21 cellular contexts compared by ENCODE assay signal in the genomic region with DNA sequence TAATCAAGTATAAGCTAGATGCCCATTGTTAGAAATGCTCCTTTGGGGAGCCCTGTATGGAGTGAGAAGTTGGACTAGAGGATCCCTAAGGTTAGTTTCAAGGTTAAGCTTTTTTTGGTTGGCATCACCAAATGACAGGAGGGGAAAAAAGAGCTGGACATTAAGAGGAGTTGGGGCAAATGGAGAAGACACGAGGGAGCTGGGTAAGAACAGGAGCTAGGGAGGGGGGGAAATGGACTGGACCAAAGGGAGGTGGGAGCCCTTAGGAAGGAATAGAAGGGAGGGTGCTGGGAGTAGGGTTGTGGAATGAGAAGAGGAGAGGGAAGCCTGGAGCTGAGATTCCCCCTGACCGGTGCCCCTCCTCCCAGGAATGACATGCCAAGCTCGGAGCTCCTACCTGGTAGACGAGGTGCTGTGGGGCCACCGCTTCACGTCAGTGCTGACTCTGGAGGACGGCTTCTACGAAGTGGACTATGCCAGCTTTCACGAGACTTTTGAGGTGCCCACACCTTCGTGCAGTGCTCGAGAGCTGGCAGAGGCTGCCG. TPM values are rescaled to one million over a fixed set of nuclear protein-coding genes. Genes with fewer than 3 reads are reported as not detected.
DNase-seq lines count a peak whose midpoint lies in the region; ATAC-seq and TF ChIP-seq lines count a peak whose summit lies in the region.
"Had no signal": no experiment of that assay in that cellular context is flagged by ENCODE, and none has a peak within 500 bp of the region (broad histone marks: within the 10 kb centered on the region; RNA-seq: fewer than 3 reads in every experiment).

No MANE protein-coding gene starts in this region.

- H3K4me1 ChIP-seq in upper lobe of right lung, result no peaks in the 10 kb centered on the region
- H3K4me1 ChIP-seq: BE2C had no signal

- TF ChIP-seq CTCF in upper lobe of right lung (IDR thresholded peaks at IDR 0.05), result no peak

- peaks cover 38% of the 10 kb centered on the region for H3K36me3 Mint-ChIP-seq in stimulated activated memory B cell treated with anti-CD40 and anti-IgM and Interleukin-4, amounts not matched to agents 10 μg/mL and 1 μg/mL and 100 μg/mL, for 72 hours

- intact Hi-C loops in upper lobe of right lung (cut with DNase I), result no loop called here

- DNase-seq in H7, result peak; percentile 54
- peak; percentile 42 for DNase-seq in upper lobe of right lung
- DNase-seq in NCI-H2029 treated with DMSO at 0.1 percent for 48 hours (lab: John Stamatoyannopoulos, UW), result no peak
- DNase-seq: BE2C; EL; H9; NCI-H1092 treated with DMSO at 0.1 percent for 48 hours; NCI-H1436 treated with DMSO at 0.1 percent for 48 hours; NCI-H1930; NCI-H226; NCI-H524; NCI-H774; NK-92 treated with Interleukin-12 subunit alpha and Interleukin-12 subunit beta, amount 100 ng/mL, for 24 hours; SIG-M5; SK-N-SH had no signal

- peaks cover 11% of the 10 kb centered on the region for H3K27me3 Mint-ChIP-seq in stimulated activated memory B cell treated with anti-CD40 and anti-IgM and Interleukin-4, amounts not matched to agents 10 μg/mL and 1 μg/mL and 100 μg/mL, for 72 hours

- H3K4me3 ChIP-seq in H7 (ENCODE audit: insufficient read depth, low read depth, low read length) (no peak overlapping the region), upper lobe of right lung (no peak overlapping the region)
- H3K4me3 ChIP-seq: A549 had no signal

- no peaks in the 10 kb centered on the region for H3K9me3 Mint-ChIP-seq in stimulated activated memory B cell treated with anti-CD40 and anti-IgM and Interleukin-4, amounts not matched to agents 10 μg/mL and 1 μg/mL and 100 μg/mL, for 72 hours
- H3K9me3 Mint-ChIP-seq: H9 had no signal

- peak overlapping the region; percentile 99 for H3K27ac ChIP-seq in angular gyrus (ENCODE audit: low read depth, low read length)
- peak overlapping the region; percentile 42 for H3K27ac ChIP-seq in layer of hippocampus (ENCODE audit: low read depth, low read length)
- no peak overlapping the region for H3K27ac ChIP-seq in upper lobe of right lung
- H3K27ac ChIP-seq: A549, KMS-11 had no signal

- no peak for ATAC-seq in upper lobe of right lung
- no peak for ATAC-seq in GM18867 (IDR thresholded peaks at IDR 0.05; ENCODE audit: unreplicated experiment)
- no peak for ATAC-seq in stimulated activated memory B cell treated with anti-CD40 and anti-IgM and Interleukin-4, amounts not matched to agents 10 μg/mL and 1 μg/mL and 100 μg/mL, for 72 hours
- ATAC-seq: A549 had no signal

- peaks cover 12% of the 10 kb centered on the region for H3K4me1 Mint-ChIP-seq in stimulated activated memory B cell treated with anti-CD40 and anti-IgM and Interleukin-4, amounts not matched to agents 10 μg/mL and 1 μg/mL and 100 μg/mL, for 72 hours

- no peaks in the 10 kb centered on the region for H3K9me3 ChIP-seq in upper lobe of right lung
- H3K9me3 ChIP-seq: A549, BE2C, SK-N-SH had no signal

- no peak overlapping the region for H3K27ac Mint-ChIP-seq in stimulated activated memory B cell treated with anti-CD40 and anti-IgM and Interleukin-4, amounts not matched to agents 10 μg/mL and 1 μg/mL and 100 μg/mL, for 72 hours
- H3K27ac Mint-ChIP-seq: H9 had no signal

- H3K27me3 ChIP-seq in H7 (ENCODE audit: control insufficient read depth, insufficient read depth, low read length) (peaks cover 34% of the 10 kb centered on the region), layer of hippocampus (ENCODE audit: control insufficient read depth, insufficient read depth, low read length) (no peaks in the 10 kb centered on the region), upper lobe of right lung (peaks cover 15% of the 10 kb centered on the region)

- H3K36me3 ChIP-seq in H7 (replicated peaks; ENCODE audit: control insufficient read depth, insufficient read depth, low read length), result peaks cover 7% of the 10 kb centered on the region
- peaks cover 14% of the 10 kb centered on the region for H3K36me3 ChIP-seq in upper lobe of right lung
- H3K36me3 ChIP-seq: BE2C had no signal

- no peak overlapping the region for H3K4me3 Mint-ChIP-seq in stimulated activated memory B cell treated with anti-CD40 and anti-IgM and Interleukin-4, amounts not matched to agents 10 μg/mL and 1 μg/mL and 100 μg/mL, for 72 hours
- H3K4me3 Mint-ChIP-seq: H9 had no signal

RNA-seq across cellular contexts. Expression of a gene that starts 5.9 kb away (rescaled TPM):
- 0.07 TPM in 1 of 2 replicates, not detected in the other for total RNA-seq in H7 (2014; rRNA removed; shearing (Covaris generic))
- not detected for total RNA-seq in upper lobe of right lung

RNA-seq across cellular contexts. Expression of a gene that starts 11.2 kb away (rescaled TPM):
- total RNA-seq in H7 (2014; rRNA removed; shearing (Covaris generic)), result 89.5 and 92.6 TPM in 2 replicates
- total RNA-seq in upper lobe of right lung, result 37.5 TPM

RNA-seq across cellular contexts. Expression of a gene that starts 17.2 kb away (rescaled TPM):
- 0.07 TPM in 1 of 2 replicates, not detected in the other for total RNA-seq in H7 (2014; rRNA removed; shearing (Covaris generic))
- not detected for total RNA-seq in upper lobe of right lung

RNA-seq across cellular contexts. Expression of a gene that starts 28.4 kb away (rescaled TPM):
- 14.5 and 25.0 TPM in 2 replicates for total RNA-seq in H7 (2014; rRNA removed; shearing (Covaris generic))
- total RNA-seq in upper lobe of right lung, result 5.6 TPM

RNA-seq across cellular contexts. Expression of a gene that starts 55.4 kb away (rescaled TPM):
- 2.6 and 3.0 TPM in 2 replicates for total RNA-seq in H7 (2014; rRNA removed; shearing (Covaris generic))
- total RNA-seq in upper lobe of right lung, result 7.1 TPM
